In genomic region chr11:93526058-93526633, GRCh38 we compare ENCODE assay signal across 10 cellular contexts. TPM values are rescaled to one million over a fixed set of nuclear protein-coding genes. Genes with fewer than 3 reads are reported as not detected.
DNase-seq lines count a peak whose midpoint lies in the region; ATAC-seq, FAIRE-seq and TF ChIP-seq lines count a peak whose summit lies in the region.
"Had no signal": no experiment of that assay in that cellular context is flagged by ENCODE, and none has a peak within 500 bp of the region (broad histone marks: within the 10 kb centered on the region; RNA-seq: fewer than 3 reads in every experiment).

No MANE protein-coding gene starts in this region.

- H3K4me3 ChIP-seq in small intestine (ENCODE audit: low read depth in 1 of 2, low read length in 2 of 2): no peak overlapping the region
- H3K4me3 ChIP-seq: MG63 had no signal

- H3K27me3 ChIP-seq in small intestine (ENCODE audit: control insufficient read depth in 2 of 2, insufficient read depth in 2 of 2, low read length in 2 of 2): no peaks in the 10 kb centered on the region
- H3K27me3 ChIP-seq: MG63 had no signal

- H3K36me3 ChIP-seq in small intestine (ENCODE audit: control insufficient read depth in 2 of 2, insufficient read depth in 2 of 2, low read length in 2 of 2): no peaks in the 10 kb centered on the region
- H3K36me3 ChIP-seq: MG63 had no signal

- peak overlapping the region; percentile 58 for H3K27ac Mint-ChIP-seq in activated CD8-positive, alpha-beta T cell treated with anti-CD3 and anti-CD28 coated beads, Interleukin-2, amount 10 ng/mL, durations not matched to agents 7 days and 5 days
- H3K27ac Mint-ChIP-seq in activated CD8-positive, alpha-beta T cell treated with anti-CD3 and anti-CD28 coated beads for 36 hours: no peak overlapping the region
- peak overlapping the region; percentile 95 for H3K27ac Mint-ChIP-seq in T-helper 17 cell
- H3K27ac Mint-ChIP-seq: stimulated activated naive CD8-positive, alpha-beta T cell treated with anti-CD3 and anti-CD28 coated beads, Interleukin-15, amount 100 ng/mL, for 72 hours had no signal

- no peak for DNase-seq in activated CD8-positive, alpha-beta T cell treated with anti-CD3 and anti-CD28 coated beads, Interleukin-2, amount 10 ng/mL, durations not matched to agents 7 days and 5 days
- DNase-seq in activated CD8-positive, alpha-beta T cell treated with anti-CD3 and anti-CD28 coated beads for 36 hours: no peak
- no peak for DNase-seq in T-helper 17 cell
- no peak for DNase-seq in small intestine
- no peak for DNase-seq in DMS53 treated with DMSO at 0.1 percent for 48 hours (lab: John Stamatoyannopoulos, UW; ENCODE audit: unreplicated experiment)
- DNase-seq in nucleus accumbens (lab: John Stamatoyannopoulos, UW): no peak
- DNase-seq in AG20443 (ENCODE audit: low spot score): no peak
- DNase-seq: stimulated activated naive CD8-positive, alpha-beta T cell treated with anti-CD3 and anti-CD28 coated beads, Interleukin-15, amount 100 ng/mL, for 72 hours had no signal

- no peak for ATAC-seq in activated CD8-positive, alpha-beta T cell treated with anti-CD3 and anti-CD28 coated beads, Interleukin-2, amount 10 ng/mL, durations not matched to agents 7 days and 5 days
- no peak for ATAC-seq in activated CD8-positive, alpha-beta T cell treated with anti-CD3 and anti-CD28 coated beads for 36 hours
- ATAC-seq in GM21717 (IDR thresholded peaks at IDR 0.05; ENCODE audit: unreplicated experiment) (peak; percentile 26), T-helper 17 cell (peak; percentile 12)
- ATAC-seq: stimulated activated naive CD8-positive, alpha-beta T cell treated with anti-CD3 and anti-CD28 coated beads, Interleukin-15, amount 100 ng/mL, for 72 hours had no signal

- peak overlapping the region; percentile 51 to 54 for H3K27ac ChIP-seq in small intestine (ENCODE audit: low read depth in 1 of 2, low read length in 1 of 2)

- CTCF ChIA-PET in activated CD8-positive, alpha-beta T cell treated with anti-CD3 and anti-CD28 coated beads, Interleukin-2, amount 10 ng/mL, durations not matched to agents 7 days and 5 days (lab: Charles Lee): interaction anchor here (1.0 to 1.6 kb wide), 3 partner anchors 10 to 41 kb away, joined by 3 to 7 read pairs (median 7); no protein-coding TSS in a partner anchor
- CTCF ChIA-PET in activated CD8-positive, alpha-beta T cell treated with anti-CD3 and anti-CD28 coated beads for 36 hours (lab: Charles Lee): no interaction called here

- H3K9me3 ChIP-seq in T-helper 17 cell (ENCODE audit: control insufficient read depth, low read length, poor library complexity, severe bottlenecking) (no peaks in the 10 kb centered on the region), small intestine (ENCODE audit: control insufficient read depth, low read depth) (no peaks in the 10 kb centered on the region)
- H3K9me3 ChIP-seq: MG63 had no signal

- no peak for TF ChIP-seq CTCF in activated CD8-positive, alpha-beta T cell treated with anti-CD3 and anti-CD28 coated beads for 36 hours (IDR thresholded peaks at IDR 0.05)

- no peaks in the 10 kb centered on the region for H3K9me3 Mint-ChIP-seq in activated CD8-positive, alpha-beta T cell treated with anti-CD3 and anti-CD28 coated beads, Interleukin-2, amount 10 ng/mL, durations not matched to agents 7 days and 5 days (ENCODE audit: insufficient read depth)
- no peaks in the 10 kb centered on the region for H3K9me3 Mint-ChIP-seq in activated CD8-positive, alpha-beta T cell treated with anti-CD3 and anti-CD28 coated beads for 36 hours
- H3K9me3 Mint-ChIP-seq: stimulated activated naive CD8-positive, alpha-beta T cell treated with anti-CD3 and anti-CD28 coated beads, Interleukin-15, amount 100 ng/mL, for 72 hours had no signal

- peaks cover 87% of the 10 kb centered on the region for H3K4me1 Mint-ChIP-seq in activated CD8-positive, alpha-beta T cell treated with anti-CD3 and anti-CD28 coated beads, Interleukin-2, amount 10 ng/mL, durations not matched to agents 7 days and 5 days (ENCODE audit: low read depth)
- peaks cover 39% of the 10 kb centered on the region for H3K4me1 Mint-ChIP-seq in activated CD8-positive, alpha-beta T cell treated with anti-CD3 and anti-CD28 coated beads for 36 hours (ENCODE audit: low read depth)
- peaks cover 73% of the 10 kb centered on the region for H3K4me1 Mint-ChIP-seq in T-helper 17 cell

- no peaks in the 10 kb centered on the region for H3K27me3 Mint-ChIP-seq in activated CD8-positive, alpha-beta T cell treated with anti-CD3 and anti-CD28 coated beads, Interleukin-2, amount 10 ng/mL, durations not matched to agents 7 days and 5 days (ENCODE audit: low read depth)
- H3K27me3 Mint-ChIP-seq in activated CD8-positive, alpha-beta T cell treated with anti-CD3 and anti-CD28 coated beads for 36 hours: no peaks in the 10 kb centered on the region
- H3K27me3 Mint-ChIP-seq in T-helper 17 cell: no peaks in the 10 kb centered on the region
- H3K27me3 Mint-ChIP-seq: stimulated activated naive CD8-positive, alpha-beta T cell treated with anti-CD3 and anti-CD28 coated beads, Interleukin-15, amount 100 ng/mL, for 72 hours had no signal

- peaks cover 2% of the 10 kb centered on the region for H3K36me3 Mint-ChIP-seq in activated CD8-positive, alpha-beta T cell treated with anti-CD3 and anti-CD28 coated beads, Interleukin-2, amount 10 ng/mL, durations not matched to agents 7 days and 5 days (ENCODE audit: low read depth)
- no peaks in the 10 kb centered on the region for H3K36me3 Mint-ChIP-seq in activated CD8-positive, alpha-beta T cell treated with anti-CD3 and anti-CD28 coated beads for 36 hours (ENCODE audit: low read depth)
- H3K36me3 Mint-ChIP-seq in T-helper 17 cell (ENCODE audit: low read depth): peaks cover 2% of the 10 kb centered on the region

- no peak overlapping the region for H3K4me3 Mint-ChIP-seq in activated CD8-positive, alpha-beta T cell treated with anti-CD3 and anti-CD28 coated beads, Interleukin-2, amount 10 ng/mL, durations not matched to agents 7 days and 5 days
- H3K4me3 Mint-ChIP-seq in activated CD8-positive, alpha-beta T cell treated with anti-CD3 and anti-CD28 coated beads for 36 hours: no peak overlapping the region
- peak overlapping the region; percentile 80 for H3K4me3 Mint-ChIP-seq in T-helper 17 cell
- H3K4me3 Mint-ChIP-seq: stimulated activated naive CD8-positive, alpha-beta T cell treated with anti-CD3 and anti-CD28 coated beads, Interleukin-15, amount 100 ng/mL, for 72 hours had no signal

- no peak for FAIRE-seq in small intestine (lab: Jason Lieb, UNC)

- H3K4me1 ChIP-seq in small intestine (ENCODE audit: control insufficient read depth in 2 of 2, insufficient read depth in 1 of 2, low read depth in 1 of 2, low read length in 1 of 2): peaks cover 9 to 17% of the 10 kb centered on the region in 2 donors

- POLR2A ChIA-PET in activated CD8-positive, alpha-beta T cell treated with anti-CD3 and anti-CD28 coated beads, Interleukin-2, amount 10 ng/mL, durations not matched to agents 7 days and 5 days (lab: Charles Lee): interaction anchor here (1.1 to 2.0 kb wide), 2 partner anchors 16 to 215 kb away, joined by 3 to 7 read pairs; partner anchors contain the start of genes C11orf54, SMCO4 and TAF1D
- POLR2A ChIA-PET in activated CD8-positive, alpha-beta T cell treated with anti-CD3 and anti-CD28 coated beads for 36 hours (lab: Charles Lee): no interaction called here

- 58 to 67% (median 65%) methylated on average over 4 of the region's 4 CpGs for WGBS in small intestine, 3 donors

- intact Hi-C loops in activated CD8-positive, alpha-beta T cell treated with anti-CD3 and anti-CD28 coated beads for 36 hours (cut with micrococcal nuclease): no loop called here

RNA-seq across cellular contexts. Expression of gene SMCO4, which starts 17.0 kb away (rescaled TPM):
- 10 to 100 TPM; 17.7 to 18.0 TPM for total RNA-seq in activated CD8-positive, alpha-beta T cell treated with anti-CD3 and anti-CD28 coated beads, Interleukin-2, amount 10 ng/mL, durations not matched to agents 7 days and 5 days
- total RNA-seq in activated CD8-positive, alpha-beta T cell treated with anti-CD3 and anti-CD28 coated beads for 36 hours: 1 to 10 TPM; 5.0 to 9.4 TPM
- 1 to 10 TPM; 6.6 to 8.9 TPM for total RNA-seq in T-helper 17 cell
- polyA plus RNA-seq in small intestine: 100 to 1,000 TPM in 2 of 3 donors, 10 to 100 TPM in 1; 51.0 to 207 (median 139) TPM

Comparison
In these comparisons a context has a peak if more than half of its experiments do, and no peak if none do; other contexts are left out.
1. ATAC-seq: peak in GM21717 (single experiment) and T-helper 17 cell (single experiment); none in activated CD8-positive, alpha-beta T cell treated with anti-CD3 and anti-CD28 coated beads, Interleukin-2, amount 10 ng/mL, durations not matched to agents 7 days and 5 days (single experiment) and activated CD8-positive, alpha-beta T cell treated with anti-CD3 and anti-CD28 coated beads for 36 hours (single experiment).